1 cellular context compared by ENCODE assay signal in the genomic region with DNA sequence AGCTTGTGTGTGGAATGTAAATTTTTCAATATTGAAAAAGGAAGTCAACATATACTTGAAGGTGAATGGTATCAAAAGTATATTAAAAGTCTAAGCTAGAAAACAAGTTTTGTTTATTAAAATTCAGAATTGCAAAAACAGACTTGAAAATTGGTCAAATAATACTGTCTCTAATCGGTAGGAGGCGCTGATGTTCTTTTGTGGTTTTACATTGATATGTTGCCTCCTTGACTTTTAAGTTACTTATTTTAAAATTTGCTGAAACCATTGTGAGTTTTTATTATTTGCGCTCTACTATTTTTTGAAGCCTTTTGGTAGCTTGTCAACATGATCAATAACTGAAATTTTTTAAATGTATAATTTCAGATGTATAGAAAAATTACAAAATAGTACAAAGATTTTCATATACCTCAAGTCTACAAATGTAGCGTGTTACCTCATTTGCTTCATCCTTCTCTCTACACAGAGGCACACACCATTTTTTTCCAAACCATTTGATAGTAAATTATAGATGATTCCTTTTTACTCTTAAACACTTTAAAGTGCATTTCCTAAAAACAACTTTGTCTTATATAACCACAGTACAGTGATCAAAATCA.
TF ChIP-seq lines count a peak whose summit lies in the region.

No MANE protein-coding gene starts in this region.

TF ChIP-seq in A549, 52 proteins besides CTCF, POLR2A, EP300 and RAD21 (continued from another document):
- TF ChIP-seq, protein P1, sequence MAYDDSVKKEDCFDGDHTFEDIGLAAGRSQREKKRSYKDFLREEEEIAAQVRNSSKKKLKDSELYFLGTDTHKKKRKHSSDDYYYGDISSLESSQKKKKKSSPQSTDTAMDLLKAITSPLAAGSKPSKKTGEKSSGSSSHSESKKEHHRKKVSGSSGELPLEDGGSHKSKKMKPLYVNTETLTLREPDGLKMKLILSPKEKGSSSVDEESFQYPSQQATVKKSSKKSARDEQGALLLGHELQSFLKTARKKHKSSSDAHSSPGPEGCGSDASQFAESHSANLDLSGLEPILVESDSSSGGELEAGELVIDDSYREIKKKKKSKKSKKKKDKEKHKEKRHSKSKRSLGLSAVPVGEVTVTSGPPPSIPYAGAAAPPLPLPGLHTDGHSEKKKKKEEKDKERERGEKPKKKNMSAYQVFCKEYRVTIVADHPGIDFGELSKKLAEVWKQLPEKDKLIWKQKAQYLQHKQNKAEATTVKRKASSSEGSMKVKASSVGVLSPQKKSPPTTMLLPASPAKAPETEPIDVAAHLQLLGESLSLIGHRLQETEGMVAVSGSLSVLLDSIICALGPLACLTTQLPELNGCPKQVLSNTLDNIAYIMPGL (CRISPR knock-in tag; IDR thresholded peaks at IDR 0.05; ENCODE audit: borderline replicate concordance): no peak
- no peak for TF ChIP-seq JUNB (IDR thresholded peaks at IDR 0.05)
